Comparison of ENCODE assay signal across 8 cellular contexts in genomic region chr13:45341799-45342584, GRCh38. TPM values are rescaled to one million over a fixed set of nuclear protein-coding genes. Genes with fewer than 3 reads are reported as not detected.
DNase-seq lines count a peak whose midpoint lies in the region; TF ChIP-seq lines count a peak whose summit lies in the region.

No MANE protein-coding gene starts in this region.

- peak; percentile 63 for DNase-seq in CD1c-positive myeloid dendritic cell (ENCODE audit: extremely low spot score)
- DNase-seq in activated naive CD8-positive, alpha-beta T cell treated with anti-CD3 and anti-CD28 coated beads for 36 hours = no peak
- peak; percentile 31 for DNase-seq in left ventricle myocardium inferior
- DNase-seq in renal cortical epithelial cell (ENCODE audit: low read depth) = peak; percentile 80
- DNase-seq in NCI-H1048 (lab: John Stamatoyannopoulos, UW) = no peak
- no peak for DNase-seq in 8988T
- no peak for DNase-seq in NCI-H524 treated with DMSO at 0.1 percent for 48 hours (lab: John Stamatoyannopoulos, UW)

- H3K27ac ChIP-seq in KOPT-K1 (ENCODE audit: low read depth, low read length, poor library complexity, severe bottlenecking) (peak overlapping the region; percentile 85), left ventricle myocardium inferior (replicated peaks) (peak overlapping the region; percentile 100)

- H3K27me3 Mint-ChIP-seq in activated naive CD8-positive, alpha-beta T cell treated with anti-CD3 and anti-CD28 coated beads for 36 hours = no peaks in the 10 kb centered on the region

- peaks cover 27% of the 10 kb centered on the region for H3K4me1 Mint-ChIP-seq in activated naive CD8-positive, alpha-beta T cell treated with anti-CD3 and anti-CD28 coated beads for 36 hours

- no peak for TF ChIP-seq CTCF in left ventricle myocardium inferior (IDR thresholded peaks at IDR 0.05; ENCODE audit: borderline replicate concordance)

- peak overlapping the region; percentile 99 for H3K4me3 Mint-ChIP-seq in activated naive CD8-positive, alpha-beta T cell treated with anti-CD3 and anti-CD28 coated beads for 36 hours

- H3K36me3 ChIP-seq in KOPT-K1 (ENCODE audit: insufficient read depth, low read length) (peaks cover 52% of the 10 kb centered on the region), left ventricle myocardium inferior (peaks cover 55% of the 10 kb centered on the region)

- no peaks in the 10 kb centered on the region for H3K27me3 ChIP-seq in left ventricle myocardium inferior (ENCODE audit: low read depth)

- H3K36me3 Mint-ChIP-seq in activated naive CD8-positive, alpha-beta T cell treated with anti-CD3 and anti-CD28 coated beads for 36 hours = peaks cover 46% of the 10 kb centered on the region

- H3K4me1 ChIP-seq in left ventricle myocardium inferior = peaks cover 53% of the 10 kb centered on the region

- intact Hi-C loops in left ventricle myocardium inferior (cut with micrococcal nuclease) = no loop called here

- no peaks in the 10 kb centered on the region for H3K9me3 Mint-ChIP-seq in activated naive CD8-positive, alpha-beta T cell treated with anti-CD3 and anti-CD28 coated beads for 36 hours

- H3K9me3 ChIP-seq in KOPT-K1 (ENCODE audit: insufficient read depth, low read length, poor library complexity, severe bottlenecking) (no peaks in the 10 kb centered on the region), left ventricle myocardium inferior (replicated peaks) (no peaks in the 10 kb centered on the region)

- peak overlapping the region; percentile 93 for H3K4me3 ChIP-seq in left ventricle myocardium inferior

- H3K27ac Mint-ChIP-seq in activated naive CD8-positive, alpha-beta T cell treated with anti-CD3 and anti-CD28 coated beads for 36 hours = peak overlapping the region; percentile 99

RNA-seq across cellular contexts. Expression of gene TPT1, which starts 1.0 kb away (rescaled TPM):
- total RNA-seq in activated naive CD8-positive, alpha-beta T cell treated with anti-CD3 and anti-CD28 coated beads for 36 hours = 1,000 to 10,000 TPM; 3,217 to 3,223 TPM
- 4,332 TPM for total RNA-seq in left ventricle myocardium inferior
- total RNA-seq in renal cortical epithelial cell = 2,868 and 3,711 TPM in 2 replicates

Comparison
In these comparisons a context has a peak if more than half of its experiments do, and no peak if none do; other contexts are left out.
1. DNase-seq: peak in CD1c-positive myeloid dendritic cell (single experiment), left ventricle myocardium inferior (single experiment) and renal cortical epithelial cell (single experiment); none in activated naive CD8-positive, alpha-beta T cell treated with anti-CD3 and anti-CD28 coated beads for 36 hours (single experiment), NCI-H1048 (single experiment), 8988T (single experiment) and NCI-H524 treated with DMSO at 0.1 percent for 48 hours (single experiment).